Comparison of ENCODE assay signal across 8 cellular contexts in genomic region chr22:45671051-45671782, GRCh38. TPM values are rescaled to one million over a fixed set of nuclear protein-coding genes. Genes with fewer than 3 reads are reported as not detected.
DNase-seq lines count a peak whose midpoint lies in the region; ATAC-seq and TF ChIP-seq lines count a peak whose summit lies in the region.

No MANE protein-coding gene starts in this region.

- intact Hi-C loops in left ventricle myocardium inferior (cut with micrococcal nuclease) = no loop called here

- ATAC-seq in stimulated activated naive CD8-positive, alpha-beta T cell treated with anti-CD3 and anti-CD28 coated beads, Interleukin-15, Interleukin-2, amounts not matched to agents 100 U/mL and 50 U/mL, for 24 hours = no peak
- ATAC-seq in HG02642 (IDR thresholded peaks at IDR 0.05; ENCODE audit: poor library complexity, unreplicated experiment) = no peak

- peaks cover 27% of the 10 kb centered on the region for H3K36me3 Mint-ChIP-seq in stimulated activated naive CD8-positive, alpha-beta T cell treated with anti-CD3 and anti-CD28 coated beads, Interleukin-15, Interleukin-2, amounts not matched to agents 100 ng/mL and 50 ng/mL, for 24 hours (ENCODE audit: low read depth)
- peaks cover 29% of the 10 kb centered on the region for H3K36me3 Mint-ChIP-seq in activated naive CD8-positive, alpha-beta T cell treated with anti-CD3 and anti-CD28 coated beads for 36 hours

- TF ChIP-seq CTCF in left ventricle myocardium inferior (IDR thresholded peaks at IDR 0.05; ENCODE audit: borderline replicate concordance) (no peak), retinal pigment epithelial cell (conservative IDR thresholded peaks at IDR 0.05; ENCODE audit: low read depth, low read length) (no peak)

- H3K27ac ChIP-seq in left ventricle myocardium inferior (replicated peaks) = peak overlapping the region; percentile 84

- no peaks in the 10 kb centered on the region for H3K9me3 ChIP-seq in left ventricle myocardium inferior (replicated peaks)

- H3K4me3 ChIP-seq in left ventricle myocardium inferior (peak overlapping the region; percentile 91), retinal pigment epithelial cell (ENCODE audit: low read length) (peak overlapping the region; percentile 85)

- H3K4me1 ChIP-seq in left ventricle myocardium inferior = peaks cover 41% of the 10 kb centered on the region

- H3K4me1 Mint-ChIP-seq in stimulated activated naive CD8-positive, alpha-beta T cell treated with anti-CD3 and anti-CD28 coated beads, Interleukin-15, Interleukin-2, amounts not matched to agents 100 ng/mL and 50 ng/mL, for 24 hours (ENCODE audit: low read depth) = peaks cover 32% of the 10 kb centered on the region
- H3K4me1 Mint-ChIP-seq in activated naive CD8-positive, alpha-beta T cell treated with anti-CD3 and anti-CD28 coated beads for 36 hours = peaks cover 22% of the 10 kb centered on the region

- no peaks in the 10 kb centered on the region for H3K27me3 ChIP-seq in left ventricle myocardium inferior (ENCODE audit: low read depth)

- H3K27me3 Mint-ChIP-seq in stimulated activated naive CD8-positive, alpha-beta T cell treated with anti-CD3 and anti-CD28 coated beads, Interleukin-15, Interleukin-2, amounts not matched to agents 100 ng/mL and 50 ng/mL, for 24 hours = peaks cover 6% of the 10 kb centered on the region
- peaks cover 14% of the 10 kb centered on the region for H3K27me3 Mint-ChIP-seq in activated naive CD8-positive, alpha-beta T cell treated with anti-CD3 and anti-CD28 coated beads for 36 hours

- peaks cover 4% of the 10 kb centered on the region for H3K9me3 Mint-ChIP-seq in stimulated activated naive CD8-positive, alpha-beta T cell treated with anti-CD3 and anti-CD28 coated beads, Interleukin-15, Interleukin-2, amounts not matched to agents 100 ng/mL and 50 ng/mL, for 24 hours
- no peaks in the 10 kb centered on the region for H3K9me3 Mint-ChIP-seq in activated naive CD8-positive, alpha-beta T cell treated with anti-CD3 and anti-CD28 coated beads for 36 hours

- DNase-seq in stimulated activated naive CD8-positive, alpha-beta T cell treated with anti-CD3 and anti-CD28 coated beads, Interleukin-15, Interleukin-2, amounts not matched to agents 100 U/mL and 50 U/mL, for 24 hours = no peak
- DNase-seq in activated naive CD8-positive, alpha-beta T cell treated with anti-CD3 and anti-CD28 coated beads for 36 hours = no peak
- no peak for DNase-seq in left ventricle myocardium inferior
- DNase-seq in retinal pigment epithelial cell (ENCODE audit: low read depth) = no peak
- no peak for DNase-seq in amniotic stem cell (lab: John Stamatoyannopoulos, UW)
- no peak for DNase-seq in NCI-H2107 treated with DMSO at 0.1 percent for 48 hours (lab: John Stamatoyannopoulos, UW; ENCODE audit: unreplicated experiment)

- peak overlapping the region; percentile 83 for H3K4me3 Mint-ChIP-seq in stimulated activated naive CD8-positive, alpha-beta T cell treated with anti-CD3 and anti-CD28 coated beads, Interleukin-15, Interleukin-2, amounts not matched to agents 100 ng/mL and 50 ng/mL, for 24 hours
- peak overlapping the region; percentile 89 for H3K4me3 Mint-ChIP-seq in activated naive CD8-positive, alpha-beta T cell treated with anti-CD3 and anti-CD28 coated beads for 36 hours

- H3K27ac Mint-ChIP-seq in stimulated activated naive CD8-positive, alpha-beta T cell treated with anti-CD3 and anti-CD28 coated beads, Interleukin-15, Interleukin-2, amounts not matched to agents 100 ng/mL and 50 ng/mL, for 24 hours = peak overlapping the region; percentile 78
- H3K27ac Mint-ChIP-seq in activated naive CD8-positive, alpha-beta T cell treated with anti-CD3 and anti-CD28 coated beads for 36 hours = peak overlapping the region; percentile 67

- no peaks in the 10 kb centered on the region for H3K36me3 ChIP-seq in left ventricle myocardium inferior

RNA-seq across cellular contexts. Expression of gene ATXN10, which starts 0.4 kb away (rescaled TPM):
- total RNA-seq in activated naive CD8-positive, alpha-beta T cell treated with anti-CD3 and anti-CD28 coated beads for 36 hours = 100 to 1,000 TPM; 124 to 130 TPM
- 148 TPM for total RNA-seq in left ventricle myocardium inferior
